ENCODE assay signal across 9 cellular contexts in genomic region chr19:36420961-36421748, GRCh38. TPM values are rescaled to one million over a fixed set of nuclear protein-coding genes. Genes with fewer than 3 reads are reported as not detected.
A peak's percentile ranks its signal among the peaks of the same experiment; 100 is the strongest.
DNase-seq lines count a peak whose midpoint lies in the region; ATAC-seq and TF ChIP-seq lines count a peak whose summit lies in the region.
"Had no signal": no experiment of that assay in that cellular context is flagged by ENCODE, and none has a peak within 500 bp of the region (broad histone marks: within the 10 kb centered on the region; RNA-seq: fewer than 3 reads in every experiment).

No MANE protein-coding gene starts in this region.

- 44% methylated on average over 17 of the region's 61 CpGs for WGBS in SK-N-SH (ENCODE audit: low lambda C conversion rate)
- WGBS in thymus: 20% methylated on average over 61 of the region's 61 CpGs

- ATAC-seq in SK-N-SH treated with all-trans-retinoic acid at 6 μM for 48 hours: no peak
- ATAC-seq in left lung: peak; percentile 22

- H3K9me2 ChIP-seq in SK-N-SH: no peaks in the 10 kb centered on the region

- H2AFZ ChIP-seq in SK-N-SH (ENCODE audit: low read depth): no peak overlapping the region

- POLR2A ChIA-PET in SK-N-SH (lab: Yijun Ruan, JAX): no interaction called here

- H3K9me3 ChIP-seq in SK-N-SH (0 out of 2 replicates have a peak, but pooled peaks cover 1% of the 10 kb centered on the region), left lung (peaks cover 0 to 32% of the 10 kb centered on the region in 2 donors), thymus (ENCODE audit: control insufficient read depth) (peaks cover 11% of the 10 kb centered on the region)

- TF ChIP-seq EP300 in SK-N-SH (IDR thresholded peaks at IDR 0.05; ENCODE audit: borderline replicate concordance in 1 of 2, low read depth in 1 of 2, low read length in 1 of 2): no peak

- intact Hi-C loops in left lung (cut with DNase I): no loop called here

- CTCF ChIA-PET in SK-N-SH (lab: Yijun Ruan, JAX): interaction anchor here (0.7 kb wide), 1 partner anchor 96 kb away, joined by 3 read pairs; no protein-coding TSS in a partner anchor

- peak overlapping the region in 1 of 2 experiments; percentile 37; a peak in 2 of 4 replicates for H3K4me3 ChIP-seq in SK-N-SH (ENCODE audit: low read depth in 2 of 2, low read length in 1 of 2)
- H3K4me3 ChIP-seq in coronary artery: peak overlapping the region; percentile 67
- H3K4me3 ChIP-seq in left lung: peak overlapping the region; percentile 32 to 37
- H3K4me3 ChIP-seq in thymus (ENCODE audit: low read length): peak overlapping the region; percentile 28

- H3K9ac ChIP-seq in SK-N-SH: no peak overlapping the region

- H3F3A ChIP-seq in SK-N-SH (replicated peaks; ENCODE audit: insufficient read depth): no peaks in the 10 kb centered on the region

- DNase-seq in SK-N-SH (peak; percentile 71), coronary artery (ENCODE audit: low spot score) (peak; percentile 71), left lung (peak in 1 of 2 donors; percentile 72), NCI-H146 (lab: John Stamatoyannopoulos, UW) (no peak), HUDEP-2 (lab: John Stamatoyannopoulos, UW; ENCODE audit: unreplicated experiment in 76 of 76) (no peak), D341Med (ENCODE audit: low spot score) (no peak)
- DNase-seq: cerebellar nuclear complex had no signal

- H3K4me2 ChIP-seq in SK-N-SH: no peak overlapping the region

- no peak for TF ChIP-seq RAD21 in SK-N-SH (IDR thresholded peaks at IDR 0.05; ENCODE audit: low read length)

- no peak overlapping the region for H3K27ac ChIP-seq in SK-N-SH (ENCODE audit: low read depth in 2 of 2, low read length in 1 of 2)
- H3K27ac ChIP-seq in coronary artery: peak overlapping the region; percentile 1 to 65
- peak overlapping the region in 1 of 2 donors; percentile 19 for H3K27ac ChIP-seq in left lung
- no peak overlapping the region for H3K27ac ChIP-seq in thymus (ENCODE audit: low read depth)

- TF ChIP-seq CTCF in SK-N-SH (IDR thresholded peaks at IDR 0.05): no peak
- TF ChIP-seq CTCF in coronary artery (IDR thresholded peaks at IDR 0.05): no peak
- no peak for TF ChIP-seq CTCF in left lung (IDR thresholded peaks at IDR 0.05)

- H3K4me1 ChIP-seq in SK-N-SH (ENCODE audit: control insufficient read depth in 1 of 2, insufficient read depth in 2 of 2, low read depth in 1 of 2, low read length in 1 of 2): peaks cover 0 to 6% of the 10 kb centered on the region in 2 experiments; a peak in 2 of 4 replicates
- peaks cover 6 to 29% of the 10 kb centered on the region in 2 donors for H3K4me1 ChIP-seq in left lung
- peaks cover 9% of the 10 kb centered on the region for H3K4me1 ChIP-seq in thymus (ENCODE audit: control insufficient read depth, insufficient read depth, low read length)

- H3K36me3 ChIP-seq in SK-N-SH (replicated peaks in 1 of 2; ENCODE audit: control insufficient read depth in 1 of 2, insufficient read depth in 2 of 2, low read length in 1 of 2): peaks cover 0 to 3% of the 10 kb centered on the region in 2 experiments
- no peaks in the 10 kb centered on the region for H3K36me3 ChIP-seq in left lung
- H3K36me3 ChIP-seq in thymus (ENCODE audit: control insufficient read depth, insufficient read depth): no peaks in the 10 kb centered on the region

- no peaks in the 10 kb centered on the region for H4K20me1 ChIP-seq in SK-N-SH (ENCODE audit: insufficient read depth)

- peaks cover 20% of the 10 kb centered on the region for H3K79me2 ChIP-seq in SK-N-SH (ENCODE audit: insufficient read depth)

- H3K27me3 ChIP-seq in SK-N-SH (ENCODE audit: insufficient read depth) (no peaks in the 10 kb centered on the region), left lung (peaks cover 0 to 34% of the 10 kb centered on the region in 2 donors), thymus (ENCODE audit: control insufficient read depth, insufficient read depth) (peaks cover 12% of the 10 kb centered on the region)

TF ChIP-seq in SK-N-SH, 30 proteins besides CTCF, POLR2A, EP300 and RAD21:
- TF ChIP-seq GATA2 (CRISPR knock-in tag; IDR thresholded peaks at IDR 0.05): no peak
- no peak for TF ChIP-seq MXI1 (IDR thresholded peaks at IDR 0.05; ENCODE audit: low read depth, low read length)
- no peak for TF ChIP-seq SIN3A (IDR thresholded peaks at IDR 0.05; ENCODE audit: borderline replicate concordance, low read depth, low read length)
- TF ChIP-seq MEF2A (IDR thresholded peaks at IDR 0.05; ENCODE audit: borderline replicate concordance, low read depth): no peak
- 0 out of 2 replicates have a peak, but pooled peaks have one; percentile 19 for TF ChIP-seq NRF1 (IDR thresholded peaks at IDR 0.05; ENCODE audit: low read depth, low read length)

TF ChIP-seq in SK-N-SH treated with all-trans-retinoic acid at 6 μM for 48 hours, 23 proteins besides CTCF, POLR2A, EP300 and RAD21 (continues in another document):
- TF ChIP-seq TCF4 (CRISPR knock-in tag; IDR thresholded peaks at IDR 0.05; ENCODE audit: borderline replicate concordance) (no peak), ZFP3 (CRISPR knock-in tag; IDR thresholded peaks at IDR 0.05) (no peak), PPARA (CRISPR knock-in tag; IDR thresholded peaks at IDR 0.05; ENCODE audit: borderline replicate concordance) (no peak), CSRNP3 (CRISPR knock-in tag; IDR thresholded peaks at IDR 0.05) (no peak), ESRRG (CRISPR knock-in tag; IDR thresholded peaks at IDR 0.05) (no peak), CSDC2 (CRISPR knock-in tag; IDR thresholded peaks at IDR 0.05) (no peak), CREB5 (CRISPR knock-in tag; IDR thresholded peaks at IDR 0.05; ENCODE audit: low read depth) (no peak), SNAI2 (CRISPR knock-in tag; IDR thresholded peaks at IDR 0.05) (no peak), ARNTL (CRISPR knock-in tag; IDR thresholded peaks at IDR 0.05; ENCODE audit: borderline replicate concordance, low read depth) (no peak), TOX (CRISPR knock-in tag; IDR thresholded peaks at IDR 0.05; ENCODE audit: borderline replicate concordance) (no peak), POU6F1 (CRISPR knock-in tag; IDR thresholded peaks at IDR 0.05; ENCODE audit: borderline replicate concordance, low read depth) (no peak), ZC3H10 (CRISPR knock-in tag; IDR thresholded peaks at IDR 0.05) (no peak), BACH2 (CRISPR knock-in tag; IDR thresholded peaks at IDR 0.05; ENCODE audit: borderline replicate concordance) (no peak), RARB (CRISPR knock-in tag; IDR thresholded peaks at IDR 0.05) (no peak), ZFP30 (CRISPR knock-in tag; IDR thresholded peaks at IDR 0.05) (no peak)

RNA-seq across cellular contexts. Expression of gene ZFP82, which starts 2.7 kb away (rescaled TPM):
- polyA plus RNA-seq in SK-N-SH (2012; rRNA removed) (2.1 and 2.8 TPM in 2 replicates), thymus (5.7 TPM)
- polyA plus RNA-seq in SK-N-SH (2012; cell fraction: cytosol; rRNA removed): 3.0 and 3.3 TPM in 2 replicates
- polyA plus RNA-seq in SK-N-SH (2012; cell fraction: nucleus; rRNA removed): 2.0 and 3.5 TPM in 2 replicates
- 1 to 10 TPM; 4.2 to 4.6 TPM for total RNA-seq in left lung

RNA-seq across cellular contexts. Expression of gene ZFP14, which starts 42.2 kb away (rescaled TPM):
- polyA plus RNA-seq in SK-N-SH (2012; rRNA removed) (1.1 and 2.5 TPM in 2 replicates), thymus (4.0 TPM)
- polyA plus RNA-seq in SK-N-SH (2012; cell fraction: cytosol; rRNA removed): 1.5 and 1.7 TPM in 2 replicates
- polyA plus RNA-seq in SK-N-SH (2012; cell fraction: nucleus; rRNA removed): 2.9 and 5.0 TPM in 2 replicates
- total RNA-seq in left lung: 1 to 10 TPM; 3.8 to 4.5 TPM

Comparison
In these comparisons a context has a peak if more than half of its experiments do, and no peak if none do; other contexts are left out.
1. DNase-seq: peak in SK-N-SH (single experiment) and coronary artery (single experiment); none in NCI-H146 (single experiment), HUDEP-2 (0 of 76) and D341Med (single experiment).
2. H3K27ac ChIP-seq: peak in coronary artery (2 of 2); none in SK-N-SH (0 of 2) and thymus (single experiment).